ENCODE assay signal across 3 cellular contexts in genomic region chr7:33070277-33070676, GRCh38.
TF ChIP-seq lines count a peak whose summit lies in the region.

No MANE protein-coding gene starts in this region.

TF ChIP-seq in HepG2, 621 proteins besides CTCF, POLR2A, EP300 and RAD21:
- TF ChIP-seq ZNF280D (CRISPR knock-in tag; IDR thresholded peaks at IDR 0.05) (0 out of 2 replicates have a peak, but pooled peaks have one; percentile 70), RXRA (CRISPR knock-in tag; IDR thresholded peaks at IDR 0.05) (no peak), ZNF800 (CRISPR knock-in tag; IDR thresholded peaks at IDR 0.05) (no peak), CBX5 (CRISPR knock-in tag; IDR thresholded peaks at IDR 0.05; ENCODE audit: borderline replicate concordance) (peak; percentile 35; the same call in 1 of the 2 replicates), ASH2L (IDR thresholded peaks at IDR 0.05; ENCODE audit: insufficient read length, low read depth, low read length) (no peak), MAZ (IDR thresholded peaks at IDR 0.05; ENCODE audit: borderline replicate concordance, low read depth, low read length) (no peak), MAZ (CRISPR knock-in tag; IDR thresholded peaks at IDR 0.05; ENCODE audit: low read depth) (no peak), ZNF280B (CRISPR knock-in tag; IDR thresholded peaks at IDR 0.05; ENCODE audit: borderline replicate concordance) (0 out of 2 replicates have a peak, but pooled peaks have one; percentile 37)

TF ChIP-seq in HEK293, 187 proteins besides CTCF, POLR2A, EP300 and RAD21:
- TF ChIP-seq SETDB1 (IDR thresholded peaks at IDR 0.05; ENCODE audit: insufficient read length, low read length) (peak; percentile 90), ZNF518A (tag by site-specific recombination; conservative IDR thresholded peaks at IDR 0.05; ENCODE audit: low read depth) (no peak), ZNF660 (tag by site-specific recombination; IDR thresholded peaks at IDR 0.05) (no peak), ZNF626 (tag by site-specific recombination; IDR thresholded peaks at IDR 0.05) (0 out of 2 replicates have a peak, but pooled peaks have one; percentile 14)

TF ChIP-seq in GM12878, 131 proteins besides CTCF, POLR2A, EP300 and RAD21:
- TF ChIP-seq CBX5 (IDR thresholded peaks at IDR 0.05; ENCODE audit: low read depth) = peak; percentile 61; the same call in 1 of the 2 replicates
- TF ChIP-seq ASH2L (IDR thresholded peaks at IDR 0.05; ENCODE audit: borderline replicate concordance, low read depth) = no peak
TF ChIP-seq in GM12878: peak in this region for 1.
